In the genomic region with DNA sequence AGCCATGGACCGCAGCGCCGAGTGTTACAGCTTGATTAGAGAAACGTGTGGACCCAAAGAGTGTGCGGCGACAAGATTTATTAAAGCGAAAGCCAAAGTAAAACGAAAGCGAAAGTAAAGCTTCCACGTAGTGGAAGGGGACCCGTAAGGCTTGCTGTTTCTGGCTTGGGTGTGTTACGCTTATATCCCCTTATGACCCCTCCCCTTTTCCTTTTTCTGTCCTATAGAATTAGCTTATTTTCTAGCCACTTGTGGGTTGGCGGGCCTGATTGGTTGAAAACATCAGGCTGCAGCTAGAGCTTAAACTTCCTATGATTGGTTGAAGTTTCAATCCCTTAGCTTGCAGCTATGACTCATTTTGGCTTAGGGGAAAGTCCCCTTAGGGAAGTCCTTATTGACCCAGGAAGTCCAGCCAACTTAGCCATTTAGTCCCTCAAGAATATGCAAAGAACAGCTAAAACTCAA, we compare ENCODE assay signal across 11 cellular contexts.
DNase-seq lines count a peak whose midpoint lies in the region; ATAC-seq and TF ChIP-seq lines count a peak whose summit lies in the region.
"Had no signal": no experiment of that assay in that cellular context is flagged by ENCODE, and none has a peak within 500 bp of the region (broad histone marks: within the 10 kb centered on the region; RNA-seq: fewer than 3 reads in every experiment).

No MANE protein-coding gene starts in this region.

- H3K4me1 Mint-ChIP-seq in naive B cell (peaks cover 0 to 7% (median 5%) of the 10 kb centered on the region in 3 donors), chondrocyte (ENCODE audit: low read depth) (peaks cover 52% of the 10 kb centered on the region)

- H3K4me1 ChIP-seq in OCI-LY7 (ENCODE audit: insufficient read depth, low read length, poor library complexity, severe bottlenecking): peaks cover 34% of the 10 kb centered on the region

- CTCF ChIA-PET in OCI-LY7 (lab: Charles Lee; ENCODE audit: unreplicated experiment): no interaction called here

- intact Hi-C loops in OCI-LY7 (cut with micrococcal nuclease; ENCODE audit: unreplicated experiment) (loop anchor here (10.0 kb wide), 1 partner anchor 378 kb away; no protein-coding TSS in a partner anchor), posterior vena cava (cut with DNase I) (no loop called here)

- no peak overlapping the region for H3K4me3 ChIP-seq in OCI-LY7 (ENCODE audit: low read depth, low read length, poor library complexity, severe bottlenecking)
- H3K4me3 ChIP-seq: lung had no signal

- H3K9me2 ChIP-seq in OCI-LY7 (ENCODE audit: insufficient read depth, low read length): no peaks in the 10 kb centered on the region

- H3K27me3 Mint-ChIP-seq in naive B cell (no peaks in the 10 kb centered on the region), chondrocyte (ENCODE audit: low read depth) (no peaks in the 10 kb centered on the region)

- in situ Hi-C loops in G401 (cut with HindIII; ENCODE audit: low sequenced_read_pairs): no loop called here

- H3K27ac ChIP-seq in OCI-LY7 (ENCODE audit: low read depth, low read length, poor library complexity, severe bottlenecking): peak overlapping the region; percentile 57

- ATAC-seq in naive B cell (ENCODE audit: low read depth in 2 of 2) (no peak), HG03354 (IDR thresholded peaks at IDR 0.05; ENCODE audit: poor library complexity, severe bottlenecking, unreplicated experiment) (no peak)

- POLR2A ChIA-PET in OCI-LY7 (lab: Charles Lee): interaction anchor here (0.6 to 4.5 kb wide), 4 partner anchors 10 to 1572 kb away, joined by 3 to 19 read pairs (median 4); no protein-coding TSS in a partner anchor

- BruUV-seq in OCI-LY7 (replicated peaks; lab: Mats Ljungman, UMichigan): no TSS peak

- TF ChIP-seq CTCF in OCI-LY7 (conservative IDR thresholded peaks at IDR 0.05; ENCODE audit: low read length) (no peak), chondrocyte (IDR thresholded peaks at IDR 0.05) (no peak)

- H3K36me3 ChIP-seq in OCI-LY7 (ENCODE audit: insufficient read depth, low read length): no peaks in the 10 kb centered on the region

- H2AFZ ChIP-seq in OCI-LY7 (ENCODE audit: low read length): peak overlapping the region; percentile 68; the same call in 1 of the 2 replicates

- H3K4me3 Mint-ChIP-seq in naive B cell (peak overlapping the region in 5 of 8 donors; percentile 22 to 61 (median 53)), chondrocyte (ENCODE audit: unreplicated experiment) (no peak overlapping the region)

- H3K9me3 ChIP-seq in OCI-LY7 (ENCODE audit: low read length): no peaks in the 10 kb centered on the region

- H3K79me2 ChIP-seq in OCI-LY7 (ENCODE audit: insufficient read depth, low read depth, low read length): no peaks in the 10 kb centered on the region

- peak; percentile 86 for DNase-seq in DMS79 (lab: John Stamatoyannopoulos, UW)
- peak; percentile 18 for DNase-seq in NCI-H1105 (lab: John Stamatoyannopoulos, UW)
- no peak for DNase-seq in OCI-LY7 (ENCODE audit: low spot score)
- DNase-seq in naive B cell: no peak
- no peak for DNase-seq in posterior vena cava (ENCODE audit: low spot score)
- no peak for DNase-seq in chondrocyte (ENCODE audit: low spot score)
- no peak for DNase-seq in G401 (ENCODE audit: low spot score)
- DNase-seq: activated naive CD4-positive, alpha-beta T cell treated with anti-CD3 and anti-CD28 coated beads, Interleukin-2, amount 50 U/mL, for 16 hours; stimulated activated CD4-positive, alpha-beta T cell treated with anti-CD3 and anti-CD28 coated beads, Interleukin-2, amount 100 ng/mL, for 24 hours had no signal

- H3K9me3 Mint-ChIP-seq in naive B cell (peaks cover 0 to 8% (median 2%) of the 10 kb centered on the region in 7 donors), chondrocyte (ENCODE audit: low read depth) (peaks cover 6% of the 10 kb centered on the region)

- no peaks in the 10 kb centered on the region for H3K36me3 Mint-ChIP-seq in naive B cell
- no peaks in the 10 kb centered on the region for H3K36me3 Mint-ChIP-seq in chondrocyte (ENCODE audit: low read depth)

- H3K27ac Mint-ChIP-seq in naive B cell (no peak overlapping the region), chondrocyte (ENCODE audit: unreplicated experiment) (no peak overlapping the region)

- peak overlapping the region; percentile 34 for H3K4me2 ChIP-seq in OCI-LY7 (ENCODE audit: low read length)

- no peaks in the 10 kb centered on the region for H4K20me1 ChIP-seq in OCI-LY7 (ENCODE audit: insufficient read depth, low read length)

Comparison
In these comparisons a context has a peak if more than half of its experiments do, and no peak if none do; other contexts are left out.
1. DNase-seq: peak in DMS79 (single experiment) and NCI-H1105 (single experiment); none in OCI-LY7 (single experiment), naive B cell (single experiment), posterior vena cava (single experiment), chondrocyte (single experiment) and G401 (single experiment).